ENCODE assay signal across 11 cellular contexts in the genomic region with DNA sequence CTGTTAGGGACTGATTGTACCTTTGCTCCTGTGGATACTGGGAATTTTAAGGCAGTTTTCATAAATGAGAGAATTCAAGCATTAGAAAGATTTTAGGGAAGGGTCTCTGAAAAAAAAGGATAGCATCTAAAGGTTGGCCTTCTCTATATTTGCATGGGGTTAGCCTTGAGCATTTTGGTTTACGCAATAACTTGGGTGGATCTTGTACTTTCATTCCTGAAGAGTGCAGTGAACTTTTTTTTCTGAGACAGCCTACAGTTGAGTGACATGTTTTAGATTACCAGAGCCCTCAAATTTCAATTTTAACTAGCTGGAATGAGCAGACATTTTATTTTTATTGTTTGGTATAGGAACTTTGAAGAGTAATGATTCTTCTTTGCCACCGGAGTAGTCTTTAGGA.
DNase-seq lines count a peak whose midpoint lies in the region; ATAC-seq and TF ChIP-seq lines count a peak whose summit lies in the region.
"Had no signal": no experiment of that assay in that cellular context is flagged by ENCODE, and none has a peak within 500 bp of the region (broad histone marks: within the 10 kb centered on the region; RNA-seq: fewer than 3 reads in every experiment).

No MANE protein-coding gene starts in this region.

- no peaks in the 10 kb centered on the region for H3K27me3 ChIP-seq in mesenchymal stem cell (ENCODE audit: control insufficient read depth in 1 of 2, insufficient read depth in 1 of 2, low read length in 2 of 2)

- H3K4me2 ChIP-seq in mesenchymal stem cell (ENCODE audit: low read length, poor library complexity, severe bottlenecking): no peak overlapping the region
- H3K4me2 ChIP-seq: smooth muscle cell had no signal

- H3K14ac ChIP-seq in mesenchymal stem cell (ENCODE audit: low read length in 2 of 2): no peak overlapping the region

- H2AFZ ChIP-seq in mesenchymal stem cell (ENCODE audit: low read depth, low read length): no peak overlapping the region

- H3K4me3 ChIP-seq in AG10803 (ENCODE audit: low read length) (no peak overlapping the region), epithelial cell of esophagus (ENCODE audit: low read length) (no peak overlapping the region), mesenchymal stem cell (ENCODE audit: insufficient read depth in 1 of 2, low read depth in 1 of 2, low read length in 2 of 2) (no peak overlapping the region)
- H3K4me3 ChIP-seq: smooth muscle cell had no signal

- H3K4ac ChIP-seq in mesenchymal stem cell (ENCODE audit: low read depth in 1 of 2, low read length in 2 of 2): no peak overlapping the region

- H3K18ac ChIP-seq in mesenchymal stem cell (ENCODE audit: low read depth in 1 of 2, low read length in 2 of 2): no peak overlapping the region

- H2BK120ac ChIP-seq in mesenchymal stem cell (ENCODE audit: low read depth, low read length): no peak overlapping the region

- DNase-seq in AG10803 (ENCODE audit: low read depth): peak; percentile 60
- DNase-seq in NCI-H226: peak; percentile 71
- peak; percentile 83 for DNase-seq in epithelial cell of esophagus (ENCODE audit: low read depth)
- DNase-seq in mesenchymal stem cell: peak; percentile 15
- DNase-seq in midbrain (lab: John Stamatoyannopoulos, UW): no peak
- DNase-seq in stimulated activated CD4-positive, alpha-beta T cell treated with anti-CD3 and anti-CD28 coated beads, Interleukin-4, amount 100 ng/mL, for 1 hour: no peak
- DNase-seq in GM19240 (ENCODE audit: insufficient read length, low spot score): no peak
- DNase-seq: activated CD4-positive, alpha-beta T cell treated with anti-CD3 and anti-CD28 coated beads for 4 hours; activated naive CD8-positive, alpha-beta T cell treated with anti-CD3 and anti-CD28 coated beads for 36 hours had no signal

- no peak overlapping the region for H2BK12ac ChIP-seq in mesenchymal stem cell (ENCODE audit: low read length in 2 of 2)

- WGBS in mesenchymal stem cell: 100% methylated on average over 1 of the region's 2 CpGs

- H2BK15ac ChIP-seq in mesenchymal stem cell (ENCODE audit: low read depth, poor library complexity, severe bottlenecking): no peak overlapping the region

- H3K79me1 ChIP-seq in mesenchymal stem cell (replicated peaks; ENCODE audit: low read length, poor library complexity, severe bottlenecking): no peaks in the 10 kb centered on the region

- H3K27ac ChIP-seq in mesenchymal stem cell (ENCODE audit: low read length, poor library complexity, severe bottlenecking): no peak overlapping the region

- no peak for TF ChIP-seq CTCF in AG10803 (conservative IDR thresholded peaks at IDR 0.05; ENCODE audit: low read length)
- TF ChIP-seq CTCF in epithelial cell of esophagus (IDR thresholded peaks at IDR 0.05; ENCODE audit: insufficient read depth, low read depth, low read length, missing control alignments): no peak

- H4K91ac ChIP-seq in mesenchymal stem cell (ENCODE audit: low read length): no peak overlapping the region

- H2AK5ac ChIP-seq in mesenchymal stem cell (ENCODE audit: low read length, severe bottlenecking): no peak overlapping the region

- H3K9ac ChIP-seq in mesenchymal stem cell (ENCODE audit: low read length): no peak overlapping the region

- no peak overlapping the region for H2BK5ac ChIP-seq in mesenchymal stem cell (ENCODE audit: low read depth, low read length, poor library complexity, severe bottlenecking)

- ATAC-seq in GM21390 (IDR thresholded peaks at IDR 0.05; ENCODE audit: unreplicated experiment): no peak

- H3K36me3 ChIP-seq in mesenchymal stem cell (ENCODE audit: control insufficient read depth in 1 of 2, insufficient read depth in 2 of 2, low read depth in 1 of 2, low read length in 2 of 2): no peaks in the 10 kb centered on the region

- no peaks in the 10 kb centered on the region for H3K4me1 ChIP-seq in mesenchymal stem cell (ENCODE audit: control insufficient read depth, insufficient read depth, low read depth, low read length)

- H4K8ac ChIP-seq in mesenchymal stem cell (ENCODE audit: low read length): no peak overlapping the region

- no peak overlapping the region for H3K23ac ChIP-seq in mesenchymal stem cell (ENCODE audit: low read length in 2 of 2)

- H3K9me3 ChIP-seq in mesenchymal stem cell (ENCODE audit: control insufficient read depth, low read length): no peaks in the 10 kb centered on the region

Comparison
In these comparisons a context has a peak if more than half of its experiments do, and no peak if none do; other contexts are left out.
1. DNase-seq: peak in AG10803 (single experiment), NCI-H226 (single experiment), epithelial cell of esophagus (single experiment) and mesenchymal stem cell (single experiment); none in midbrain (single experiment), stimulated activated CD4-positive, alpha-beta T cell treated with anti-CD3 and anti-CD28 coated beads, Interleukin-4, amount 100 ng/mL, for 1 hour (single experiment) and GM19240 (single experiment).